ENCODE assay signal across 28 cellular contexts in the genomic region with DNA sequence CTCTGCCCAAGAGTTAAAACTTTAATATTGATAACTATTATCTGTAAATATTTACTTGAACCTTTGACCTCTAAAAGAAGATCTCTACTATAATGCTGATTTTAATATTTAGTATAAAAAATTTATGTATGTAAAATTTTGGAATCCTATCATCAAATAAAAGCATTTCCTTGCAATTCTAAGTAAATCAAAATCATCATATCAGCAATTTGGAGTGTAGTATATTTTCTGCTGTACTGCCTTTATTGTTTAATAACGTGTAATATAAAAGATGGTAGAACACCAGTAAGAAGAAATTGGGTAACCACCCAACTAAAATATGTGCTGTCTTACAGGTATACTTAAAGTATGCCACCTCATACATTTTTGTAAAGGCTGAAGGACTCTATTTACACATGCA.
"Had no signal": no experiment of that assay in that cellular context is flagged by ENCODE, and none has a peak within 500 bp of the region (broad histone marks: within the 10 kb centered on the region; RNA-seq: fewer than 3 reads in every experiment).

No MANE protein-coding gene starts in this region.

- H3K4me3 ChIP-seq: ascending aorta, breast epithelium, cardiac muscle cell, coronary artery, dorsolateral prefrontal cortex had no signal

- H3K9me3 ChIP-seq: ascending aorta, breast epithelium had no signal

- H3K27ac ChIP-seq: ascending aorta, breast epithelium, cardiac muscle cell, coronary artery, dorsolateral prefrontal cortex had no signal

- H3K4me1 ChIP-seq: ascending aorta, breast epithelium had no signal

- DNase-seq: activated CD4-positive, alpha-beta memory T cell treated with anti-CD3 and anti-CD28 coated beads, Interleukin-2, amount 10 ng/mL, durations not matched to agents 7 days and 5 days; activated CD4-positive, alpha-beta T cell treated with anti-CD3 and anti-CD28 coated beads for 36 hours; activated CD4-positive, alpha-beta T cell treated with anti-CD3 and anti-CD28 coated beads, Interleukin-2, amount 10 ng/mL, durations not matched to agents 24 days and 14 days; activated CD4-positive, CD25-positive, alpha-beta regulatory T cell; activated CD4-positive, CD25-positive, alpha-beta regulatory T cell treated with anti-CD3 and anti-CD28 coated beads, Interleukin-2, amount 50 U/mL, for 72 hours; activated CD8-positive, alpha-beta memory T cell treated with anti-CD3 and anti-CD28 coated beads, Interleukin-2, amount 50 U/mL, for 48 hours; activated gamma-delta T cell; activated naive CD4-positive, alpha-beta T cell; activated naive CD4-positive, alpha-beta T cell treated with anti-CD3 and anti-CD28 coated beads, Interleukin-2, amount 10 ng/mL, durations not matched to agents 7 days and 5 days; activated naive CD8-positive, alpha-beta T cell treated with anti-CD3 and anti-CD28 coated beads, Interleukin-2, amount 10 ng/mL, durations not matched to agents 7 days and 5 days; activated T-cell treated with anti-CD3 and anti-CD28 coated beads for 4 hours; activated T-cell treated with anti-CD3 and anti-CD28 coated beads, Interleukin-2, amount 50 U/mL, for 24 hours; activated T-cell treated with anti-CD3 and anti-CD28 coated beads, Interleukin-2, amount 50 U/mL, for 72 hours; central memory CD4-positive, alpha-beta T cell; cerebellar nuclear complex; dorsolateral prefrontal cortex; effector memory CD4-positive, alpha-beta T cell; endodermal cell; foreskin fibroblast; head of caudate nucleus; T-helper 2 cell had no signal

- ATAC-seq: activated CD4-positive, alpha-beta T cell treated with anti-CD3 and anti-CD28 coated beads for 36 hours; activated naive CD4-positive, alpha-beta T cell treated with anti-CD3 and anti-CD28 coated beads, Interleukin-2, amount 50 U/mL, for 72 hours; activated T-cell treated with anti-CD3 and anti-CD28 coated beads, Interleukin-2, amount 50 U/mL, for 72 hours; esophagus mucosa had no signal

- FAIRE-seq: frontal cortex had no signal
